15 cellular contexts compared by ENCODE assay signal in genomic region chr1:246107516-246108277, GRCh38.
DNase-seq lines count a peak whose midpoint lies in the region; ATAC-seq lines count a peak whose summit lies in the region.
"Had no signal": no experiment of that assay in that cellular context is flagged by ENCODE, and none has a peak within 500 bp of the region (broad histone marks: within the 10 kb centered on the region; RNA-seq: fewer than 3 reads in every experiment).

No MANE protein-coding gene starts in this region.

- H3K4me3 ChIP-seq in HUES6 (ENCODE audit: low read depth, low read length): no peak overlapping the region
- H3K4me3 ChIP-seq in ectodermal cell (ENCODE audit: insufficient read depth, low read depth, low read length): no peak overlapping the region
- H3K4me3 ChIP-seq: lower lobe of right lung, prostate gland had no signal

- 55 to 80% methylated on average over 3 to 4 of the region's 4 CpGs for WGBS in ectodermal cell, 2 experiments

- H3K9ac ChIP-seq in HUES6 (ENCODE audit: low read length): no peak overlapping the region

- no peak for ATAC-seq in HG02938 (IDR thresholded peaks at IDR 0.05; ENCODE audit: unreplicated experiment)
- ATAC-seq in stimulated activated effector memory CD8-positive, alpha-beta T cell treated with anti-CD3 and anti-CD28 coated beads, Interleukin-12 subunit alpha, Interleukin-12 subunit beta, amount 100 ng/mL, for 72 hours: no peak
- ATAC-seq: lower lobe of right lung had no signal

- no peaks in the 10 kb centered on the region for H3K36me3 Mint-ChIP-seq in stimulated activated effector memory CD8-positive, alpha-beta T cell treated with anti-CD3 and anti-CD28 coated beads, Interleukin-12 subunit alpha, Interleukin-12 subunit beta, amount 100 ng/mL, for 72 hours

- no peaks in the 10 kb centered on the region for H3K9me3 Mint-ChIP-seq in stimulated activated effector memory CD8-positive, alpha-beta T cell treated with anti-CD3 and anti-CD28 coated beads, Interleukin-12 subunit alpha, Interleukin-12 subunit beta, amount 100 ng/mL, for 72 hours

- H3K27me3 ChIP-seq in HUES6 (ENCODE audit: control insufficient read depth, insufficient read depth, low read length) (no peaks in the 10 kb centered on the region), ectodermal cell (ENCODE audit: control insufficient read depth, insufficient read depth, low read length, poor library complexity, severe bottlenecking) (no peaks in the 10 kb centered on the region)

- H3K4me3 Mint-ChIP-seq in stimulated activated effector memory CD8-positive, alpha-beta T cell treated with anti-CD3 and anti-CD28 coated beads, Interleukin-12 subunit alpha, Interleukin-12 subunit beta, amount 100 ng/mL, for 72 hours: no peak overlapping the region

- H3K36me3 ChIP-seq in HUES6 (ENCODE audit: control insufficient read depth, insufficient read depth, low read length): no peaks in the 10 kb centered on the region
- H3K36me3 ChIP-seq in ectodermal cell (ENCODE audit: control insufficient read depth, insufficient read depth, low read length): no peaks in the 10 kb centered on the region
- H3K36me3 ChIP-seq: lower lobe of right lung, prostate gland had no signal

- H3K27ac Mint-ChIP-seq in stimulated activated effector memory CD8-positive, alpha-beta T cell treated with anti-CD3 and anti-CD28 coated beads, Interleukin-12 subunit alpha, Interleukin-12 subunit beta, amount 100 ng/mL, for 72 hours: no peak overlapping the region

- peaks cover 9% of the 10 kb centered on the region; the same call in 1 of the 2 replicates for H3K9me3 ChIP-seq in HUES6 (ENCODE audit: control insufficient read depth, insufficient read depth, low read depth, low read length)
- no peaks in the 10 kb centered on the region for H3K9me3 ChIP-seq in ectodermal cell (ENCODE audit: control insufficient read depth, low read length)
- H3K9me3 ChIP-seq: lower lobe of right lung, prostate gland had no signal

- DNase-seq in OCI-M1 (lab: John Stamatoyannopoulos, UW) (peak; percentile 68), renal cortical epithelial cell (ENCODE audit: low read depth) (peak; percentile 71), NCI-H2107 treated with DMSO at 0.1 percent for 48 hours (lab: John Stamatoyannopoulos, UW; ENCODE audit: unreplicated experiment) (no peak)
- no peak for DNase-seq in stimulated activated CD4-positive, alpha-beta T cell treated with anti-CD3 and anti-CD28 coated beads, Interleukin-4, amount 100 ng/mL, for 4 hours
- no peak for DNase-seq in stimulated activated effector memory CD8-positive, alpha-beta T cell treated with anti-CD3 and anti-CD28 coated beads, Interleukin-12 subunit alpha, Interleukin-12 subunit beta, amount 100 ng/mL, for 72 hours (ENCODE audit: low spot score in 2 of 2)
- DNase-seq: activated naive CD4-positive, alpha-beta T cell treated with anti-CD3 and anti-CD28 coated beads, Interleukin-2, amount 50 U/mL, for 16 hours; cortex of kidney; glutamatergic neuron; lower lobe of right lung; NCI-H526; T-helper 2 cell had no signal

- H3K4me1 Mint-ChIP-seq in stimulated activated effector memory CD8-positive, alpha-beta T cell treated with anti-CD3 and anti-CD28 coated beads, Interleukin-12 subunit alpha, Interleukin-12 subunit beta, amount 100 ng/mL, for 72 hours: no peaks in the 10 kb centered on the region

- peak overlapping the region; percentile 15; the same call in 1 of the 2 replicates for H3K27ac ChIP-seq in HUES6 (ENCODE audit: low read depth, low read length)
- H3K27ac ChIP-seq in ectodermal cell (ENCODE audit: insufficient read depth, low read depth, low read length, poor library complexity, severe bottlenecking): peak overlapping the region; percentile 22
- H3K27ac ChIP-seq: lower lobe of right lung, prostate gland had no signal

- peaks cover 19% of the 10 kb centered on the region for H3K4me1 ChIP-seq in HUES6 (ENCODE audit: control insufficient read depth, insufficient read depth, low read length)
- peaks cover 38% of the 10 kb centered on the region for H3K4me1 ChIP-seq in ectodermal cell (ENCODE audit: control insufficient read depth, insufficient read depth, low read length)
- H3K4me1 ChIP-seq: lower lobe of right lung, prostate gland had no signal

Comparison
In these comparisons a context has a peak if more than half of its experiments do, and no peak if none do; other contexts are left out.
1. DNase-seq: peak in OCI-M1 (single experiment) and renal cortical epithelial cell (single experiment); none in stimulated activated CD4-positive, alpha-beta T cell treated with anti-CD3 and anti-CD28 coated beads, Interleukin-4, amount 100 ng/mL, for 4 hours (0 of 2), stimulated activated effector memory CD8-positive, alpha-beta T cell treated with anti-CD3 and anti-CD28 coated beads, Interleukin-12 subunit alpha, Interleukin-12 subunit beta, amount 100 ng/mL, for 72 hours (0 of 2) and NCI-H2107 treated with DMSO at 0.1 percent for 48 hours (single experiment).